In genomic region chr9:10268500-10269485, GRCh38 we compare ENCODE assay signal across 8 cellular contexts.
DNase-seq lines count a peak whose midpoint lies in the region; ATAC-seq, FAIRE-seq and TF ChIP-seq lines count a peak whose summit lies in the region.

No MANE protein-coding gene starts in this region.

- H3K4me3 Mint-ChIP-seq in CD14-positive monocyte = no peak overlapping the region

- H3K4me3 ChIP-seq in GM12865 (ENCODE audit: low read depth, low read length) (no peak overlapping the region), epithelial cell of proximal tubule (ENCODE audit: low read depth, low read length) (peak overlapping the region; percentile 5), pancreas (no peak overlapping the region)

- FAIRE-seq in pancreas (lab: Jason Lieb, UNC) = no peak

- intact Hi-C loops in pancreas (cut with DNase I) = loop anchor here in 1 of 3 donors (10.0 kb wide), 1 partner anchor 204 kb away; no protein-coding TSS in a partner anchor
- intact Hi-C loops in CD14-positive monocyte (cut with micrococcal nuclease) = no loop called here
- intact Hi-C loops in posterior vena cava (cut with DNase I) = no loop called here

- no peaks in the 10 kb centered on the region for H3K36me3 ChIP-seq in pancreas

- H3K27ac Mint-ChIP-seq in CD14-positive monocyte = no peak overlapping the region

- H3K9me3 ChIP-seq in pancreas = no peaks in the 10 kb centered on the region

- H3K27ac ChIP-seq in pancreas = no peak overlapping the region

- no peaks in the 10 kb centered on the region for H3K27me3 ChIP-seq in pancreas

- no peaks in the 10 kb centered on the region for H3K4me1 ChIP-seq in pancreas

- WGBS in pancreas, 2 donors = 11 to 12% methylated on average over 8 of the region's 8 CpGs

- H3K9me3 Mint-ChIP-seq in CD14-positive monocyte = peaks cover 0 to 3% (median 0%) of the 10 kb centered on the region in 7 donors

- H3K27me3 Mint-ChIP-seq in CD14-positive monocyte (ENCODE audit: low read depth in 3 of 3) = no peaks in the 10 kb centered on the region

- TF ChIP-seq CTCF in GM12865 (IDR thresholded peaks at IDR 0.05; ENCODE audit: insufficient read depth, low read depth, low read length, missing control alignments) = peak; percentile 38
- peak; percentile 70 for TF ChIP-seq CTCF in epithelial cell of proximal tubule (conservative IDR thresholded peaks at IDR 0.05; ENCODE audit: low read depth, low read length)
- peak in 2 of 4 donors; percentile 19 to 21 for TF ChIP-seq CTCF in pancreas (IDR thresholded peaks at IDR 0.05)
- no peak for TF ChIP-seq CTCF in CD14-positive monocyte (IDR thresholded peaks at IDR 0.05)

- H3K36me3 Mint-ChIP-seq in CD14-positive monocyte = no peaks in the 10 kb centered on the region

- no peaks in the 10 kb centered on the region for H3K4me1 Mint-ChIP-seq in CD14-positive monocyte

- peak; percentile 13 for DNase-seq in GM12865 (ENCODE audit: low read depth)
- DNase-seq in NCI-H748 treated with DMSO at 0.1 percent for 48 hours (lab: John Stamatoyannopoulos, UW) = peak; percentile 67
- no peak for DNase-seq in epithelial cell of proximal tubule (ENCODE audit: low read depth)
- peak in 2 of 6 donors; percentile 9 to 36 for DNase-seq in pancreas
- no peak for DNase-seq in CD14-positive monocyte (ENCODE audit: low spot score)
- DNase-seq in posterior vena cava (ENCODE audit: low spot score) = no peak
- no peak for DNase-seq in activated T-cell treated with anti-CD3 and anti-CD28 coated beads, Interleukin-2, amount 50 U/mL, for 1 hour

- ATAC-seq in HG03159 (IDR thresholded peaks at IDR 0.05; ENCODE audit: unreplicated experiment) = peak; percentile 62
- ATAC-seq in pancreas = peak; percentile 71 to 95 (median 84)

Comparison
In these comparisons a context has a peak if more than half of its experiments do, and no peak if none do; other contexts are left out.
1. DNase-seq: peak in GM12865 (single experiment) and NCI-H748 treated with DMSO at 0.1 percent for 48 hours (single experiment); none in epithelial cell of proximal tubule (single experiment), CD14-positive monocyte (single experiment), posterior vena cava (single experiment) and activated T-cell treated with anti-CD3 and anti-CD28 coated beads, Interleukin-2, amount 50 U/mL, for 1 hour (single experiment).